In genomic region chrX:39212456-39212855, GRCh38 we compare ENCODE assay signal across 15 cellular contexts.
A peak's percentile ranks its signal among the peaks of the same experiment; 100 is the strongest.
DNase-seq lines count a peak whose midpoint lies in the region; ATAC-seq, FAIRE-seq and TF ChIP-seq lines count a peak whose summit lies in the region.
"Had no signal": no experiment of that assay in that cellular context is flagged by ENCODE, and none has a peak within 500 bp of the region (broad histone marks: within the 10 kb centered on the region; RNA-seq: fewer than 3 reads in every experiment).

No MANE protein-coding gene starts in this region.

- DNase-seq in activated T-cell treated with anti-CD3 and anti-CD28 coated beads for 1 hour (ENCODE audit: low read depth): peak; percentile 3
- DNase-seq in activated T-cell treated with anti-CD3 and anti-CD28 coated beads for 4 hours: no peak
- DNase-seq in RPMI7951 (ENCODE audit: low read depth): peak; percentile 54
- DNase-seq in K562 (ENCODE audit: extremely low read depth in 1 of 4, low spot score in 3 of 4): no peak
- peak; percentile 67 for DNase-seq in stimulated activated CD8-positive, alpha-beta memory T cell treated with anti-CD3 and anti-CD28 coated beads, Interleukin-4, amount 100 ng/mL, for 48 hours
- DNase-seq in RCC 7860 (ENCODE audit: low spot score): no peak
- DNase-seq in kidney: no peak
- DNase-seq in OCI-LY7 (ENCODE audit: low spot score): no peak
- DNase-seq: activated gamma-delta T cell treated with Interleukin-2 at 50 U/mL for 16 hours, cortex of kidney, foreskin fibroblast, kidney glomerular epithelial cell, NCI-H1417, NCI-H446, T-helper 17 cell had no signal

- H3K4me1 ChIP-seq in K562 (replicated peaks in 1 of 2; ENCODE audit: control insufficient read depth in 2 of 2, insufficient read depth in 2 of 2, low read length in 2 of 2): no peaks in the 10 kb centered on the region
- H3K4me1 ChIP-seq in kidney (ENCODE audit: control insufficient read depth in 1 of 2, insufficient read depth in 1 of 2, low read depth in 1 of 2, low read length in 2 of 2): no peaks in the 10 kb centered on the region
- no peaks in the 10 kb centered on the region for H3K4me1 ChIP-seq in OCI-LY7 (ENCODE audit: insufficient read depth, low read length, poor library complexity, severe bottlenecking)

- CTCF ChIA-PET in K562 (lab: Yijun Ruan, JAX; ENCODE audit: low intra/inter-chr PET ratio) (no interaction called here), OCI-LY7 (lab: Charles Lee; ENCODE audit: unreplicated experiment) (no interaction called here)

- in situ Hi-C loops in K562 (cut with MboI): no loop called here

- FAIRE-seq in K562 (lab: Jason Lieb, UNC) (no peak), RCC 7860 (lab: Jason Lieb, UNC) (no peak), kidney (lab: Jason Lieb, UNC) (no peak)

- TF ChIP-seq CTCF in K562 (IDR thresholded peaks at IDR 0.05 in 2 of 3, conservative IDR thresholded peaks at IDR 0.05 in 1 of 3; ENCODE audit: insufficient read depth in 2 of 3, low read depth in 1 of 3, low read length in 3 of 3): no peak
- no peak for TF ChIP-seq CTCF in kidney (IDR thresholded peaks at IDR 0.05; ENCODE audit: borderline replicate concordance, extremely low read depth, insufficient read depth)
- TF ChIP-seq CTCF in OCI-LY7 (conservative IDR thresholded peaks at IDR 0.05; ENCODE audit: low read length): no peak

- no peaks in the 10 kb centered on the region; a peak in 1 of 5 replicates for H3K27me3 ChIP-seq in K562 (ENCODE audit: control insufficient read depth in 2 of 2, insufficient read depth in 2 of 2, low read length in 2 of 2)

- H3K4me2 ChIP-seq in K562 (ENCODE audit: insufficient read depth, low read length) (no peak overlapping the region), OCI-LY7 (ENCODE audit: low read length) (no peak overlapping the region)

- H4K20me1 ChIP-seq in K562 (replicated peaks; ENCODE audit: control insufficient read depth, insufficient read depth, low read length) (no peaks in the 10 kb centered on the region), OCI-LY7 (ENCODE audit: insufficient read depth, low read length) (no peaks in the 10 kb centered on the region)

- ATAC-seq in K562: no peak
- ATAC-seq: T-helper 17 cell had no signal

- H3K36me3 ChIP-seq in K562 (ENCODE audit: control insufficient read depth, insufficient read depth, low read length) (no peaks in the 10 kb centered on the region), kidney (ENCODE audit: control insufficient read depth in 1 of 2, insufficient read depth in 2 of 2, low read length in 2 of 2) (no peaks in the 10 kb centered on the region), OCI-LY7 (ENCODE audit: insufficient read depth, low read length) (no peaks in the 10 kb centered on the region)

- H3K27ac ChIP-seq in K562 (ENCODE audit: extremely low read depth, low read depth, low read length) (no peak overlapping the region), kidney (ENCODE audit: low read depth in 2 of 2, low read length in 2 of 2) (no peak overlapping the region), OCI-LY7 (ENCODE audit: low read depth, low read length, poor library complexity, severe bottlenecking) (no peak overlapping the region)

- POLR2A ChIA-PET in K562 (lab: Yijun Ruan, JAX) (no interaction called here), OCI-LY7 (lab: Charles Lee) (no interaction called here)

- no peak for TF ChIP-seq POLR2A in K562 (conservative IDR thresholded peaks at IDR 0.05)

- no peaks in the 10 kb centered on the region for H3K9me1 ChIP-seq in K562 (ENCODE audit: control insufficient read depth, insufficient read depth, low read length)

- no peak overlapping the region for H2AFZ ChIP-seq in K562 (ENCODE audit: low read depth, low read length)
- no peak overlapping the region for H2AFZ ChIP-seq in OCI-LY7 (ENCODE audit: low read length)

- no peak overlapping the region for H3K4me3 ChIP-seq in K562
- H3K4me3 ChIP-seq in kidney (ENCODE audit: low read length in 2 of 2): no peak overlapping the region
- H3K4me3 ChIP-seq in OCI-LY7 (ENCODE audit: low read depth, low read length, poor library complexity, severe bottlenecking): no peak overlapping the region

- BruUV-seq in K562 (replicated peaks; lab: Mats Ljungman, UMichigan) (no TSS peak), OCI-LY7 (replicated peaks; lab: Mats Ljungman, UMichigan) (no TSS peak)

- TF ChIP-seq RAD21 in K562 (CRISPR knock-in tag; conservative IDR thresholded peaks at IDR 0.05 in 1 of 2, IDR thresholded peaks at IDR 0.05 in 1 of 2): no peak

- no peaks in the 10 kb centered on the region for H3K9me2 ChIP-seq in OCI-LY7 (ENCODE audit: insufficient read depth, low read length)

- TF ChIP-seq EP300 in K562 (IDR thresholded peaks at IDR 0.05; ENCODE audit: low read length): no peak

- 0% methylated on average over 2 of the region's 2 CpGs for WGBS in K562 (ENCODE audit: insufficient coverage, low coverage, missing lambda C conversion rate)

- H3K9ac ChIP-seq in K562 (ENCODE audit: insufficient read depth in 1 of 2, low read depth in 2 of 2, low read length in 2 of 2) (no peak overlapping the region), kidney (ENCODE audit: low read length in 2 of 2) (no peak overlapping the region)

- intact Hi-C loops in K562 (cut with micrococcal nuclease) (no loop called here), kidney (cut with DNase I) (no loop called here), OCI-LY7 (cut with micrococcal nuclease; ENCODE audit: unreplicated experiment) (no loop called here)

- H3K9me3 ChIP-seq in K562 (replicated peaks; ENCODE audit: control insufficient read depth, insufficient read depth, low read depth, low read length) (no peaks in the 10 kb centered on the region), kidney (ENCODE audit: control insufficient read depth in 1 of 2, low read length in 2 of 2) (no peaks in the 10 kb centered on the region), OCI-LY7 (ENCODE audit: low read length) (no peaks in the 10 kb centered on the region)

- H3K79me2 ChIP-seq in K562 (ENCODE audit: control insufficient read depth, insufficient read depth, low read length): no peaks in the 10 kb centered on the region
- H3K79me2 ChIP-seq in OCI-LY7 (ENCODE audit: insufficient read depth, low read depth, low read length): no peaks in the 10 kb centered on the region

TF ChIP-seq in K562, 482 proteins besides CTCF, POLR2A, EP300 and RAD21:
- TF ChIP-seq REST (CRISPR knock-in tag; IDR thresholded peaks at IDR 0.05; ENCODE audit: low read depth): no peak
- no peak for TF ChIP-seq HMG20B (CRISPR knock-in tag; IDR thresholded peaks at IDR 0.05)
- no peak for TF ChIP-seq MYBL2 (IDR thresholded peaks at IDR 0.05; ENCODE audit: low read depth)
- TF ChIP-seq MYBL2 (CRISPR knock-in tag; IDR thresholded peaks at IDR 0.05; ENCODE audit: borderline replicate concordance): no peak
- TF ChIP-seq, protein P1, sequence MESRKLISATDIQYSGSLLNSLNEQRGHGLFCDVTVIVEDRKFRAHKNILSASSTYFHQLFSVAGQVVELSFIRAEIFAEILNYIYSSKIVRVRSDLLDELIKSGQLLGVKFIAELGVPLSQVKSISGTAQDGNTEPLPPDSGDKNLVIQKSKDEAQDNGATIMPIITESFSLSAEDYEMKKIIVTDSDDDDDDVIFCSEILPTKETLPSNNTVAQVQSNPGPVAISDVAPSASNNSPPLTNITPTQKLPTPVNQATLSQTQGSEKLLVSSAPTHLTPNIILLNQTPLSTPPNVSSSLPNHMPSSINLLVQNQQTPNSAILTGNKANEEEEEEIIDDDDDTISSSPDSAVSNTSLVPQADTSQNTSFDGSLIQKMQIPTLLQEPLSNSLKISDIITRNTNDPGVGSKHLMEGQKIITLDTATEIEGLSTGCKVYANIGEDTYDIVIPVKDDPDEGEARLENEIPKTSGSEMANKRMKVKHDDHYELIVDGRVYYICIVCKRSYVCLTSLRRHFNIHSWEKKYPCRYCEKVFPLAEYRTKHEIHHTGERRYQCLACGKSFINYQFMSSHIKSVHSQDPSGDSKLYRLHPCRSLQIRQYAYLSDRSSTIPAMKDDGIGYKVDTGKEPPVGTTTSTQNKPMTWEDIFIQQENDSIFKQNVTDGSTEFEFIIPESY (CRISPR knock-in tag; IDR thresholded peaks at IDR 0.05): no peak
- no peak for TF ChIP-seq ZNF639 (CRISPR knock-in tag; conservative IDR thresholded peaks at IDR 0.05 in 1 of 2, IDR thresholded peaks at IDR 0.05 in 1 of 2)
- TF ChIP-seq NELFE (IDR thresholded peaks at IDR 0.05; ENCODE audit: insufficient read depth, insufficient read length): no peak
- TF ChIP-seq NFIC (IDR thresholded peaks at IDR 0.05): peak; percentile 46; the same call in 1 of the 2 replicates
- no peak for TF ChIP-seq IFI16 (CRISPR knock-in tag; IDR thresholded peaks at IDR 0.05)

Comparison
In these comparisons a context has a peak if more than half of its experiments do, and no peak if none do; other contexts are left out.
1. DNase-seq: peak in activated T-cell treated with anti-CD3 and anti-CD28 coated beads for 1 hour (single experiment), RPMI7951 (single experiment) and stimulated activated CD8-positive, alpha-beta memory T cell treated with anti-CD3 and anti-CD28 coated beads, Interleukin-4, amount 100 ng/mL, for 48 hours (single experiment); none in activated T-cell treated with anti-CD3 and anti-CD28 coated beads for 4 hours (single experiment), K562 (0 of 4), RCC 7860 (single experiment), kidney (single experiment) and OCI-LY7 (single experiment).